ENCODE assay signal across 22 cellular contexts in the genomic region with DNA sequence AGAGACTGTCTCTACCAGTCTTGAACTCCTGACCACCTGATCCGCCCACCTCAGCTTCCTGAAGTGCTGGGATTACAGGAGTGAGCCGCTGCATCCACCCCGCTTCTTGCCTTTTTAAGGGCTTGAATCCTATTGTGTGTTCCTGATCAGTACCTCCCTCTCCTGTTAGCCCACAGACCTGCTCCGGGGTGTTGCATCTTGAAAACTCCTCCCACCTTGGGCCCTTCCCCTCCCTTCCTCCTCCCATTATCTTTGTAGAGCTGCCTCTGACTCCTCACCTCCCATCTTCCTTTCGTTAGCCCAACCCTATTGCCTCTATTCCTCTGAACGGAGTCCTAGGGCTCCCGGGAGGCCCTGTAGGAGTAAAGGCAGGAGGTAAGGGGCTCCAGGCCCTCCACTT. TPM values are rescaled to one million over a fixed set of nuclear protein-coding genes. Genes with fewer than 3 reads are reported as not detected.
DNase-seq lines count a peak whose midpoint lies in the region; ATAC-seq and TF ChIP-seq lines count a peak whose summit lies in the region.
"Had no signal": no experiment of that assay in that cellular context is flagged by ENCODE, and none has a peak within 500 bp of the region (broad histone marks: within the 10 kb centered on the region; RNA-seq: fewer than 3 reads in every experiment).

No MANE protein-coding gene starts in this region.

- H3K4ac ChIP-seq in H9 (ENCODE audit: low read depth, low read length) (no peak overlapping the region), mesendoderm (ENCODE audit: low read depth, low read length) (no peak overlapping the region)

- no peak overlapping the region for H2BK120ac ChIP-seq in H9 (ENCODE audit: low read depth, low read length, poor library complexity, severe bottlenecking)
- H2BK120ac ChIP-seq in mesendoderm (ENCODE audit: low read depth, low read length): no peak overlapping the region

- H3K9me3 ChIP-seq in H9 (ENCODE audit: control insufficient read depth, low read depth, low read length): peaks cover 6% of the 10 kb centered on the region
- H3K9me3 ChIP-seq: upper lobe of left lung had no signal

- peak overlapping the region; percentile 20; the same call in 1 of the 2 replicates for H3K14ac ChIP-seq in H9 (ENCODE audit: insufficient read depth, low read length)

- no peaks in the 10 kb centered on the region for H3K36me3 ChIP-seq in mesendoderm (ENCODE audit: control insufficient read depth, insufficient read depth, low read length)
- H3K36me3 ChIP-seq: heart right ventricle, upper lobe of left lung had no signal

- no peak overlapping the region for H4K8ac ChIP-seq in H9 (replicated peaks; ENCODE audit: insufficient read length, low read depth, low read length)
- no peak overlapping the region for H4K8ac ChIP-seq in mesendoderm (ENCODE audit: low read depth, low read length)

- no peak overlapping the region for H3K4me3 ChIP-seq in mesendoderm (ENCODE audit: low read length)
- H3K4me3 ChIP-seq: heart right ventricle, smooth muscle cell, upper lobe of left lung had no signal

- H3K23ac ChIP-seq in H9 (ENCODE audit: insufficient read length, low read depth, low read length) (no peak overlapping the region), mesendoderm (ENCODE audit: low read length) (no peak overlapping the region)

- H3K4me2 ChIP-seq in H9 (ENCODE audit: insufficient read depth, insufficient read length, low read length): no peak overlapping the region
- no peak overlapping the region for H3K4me2 ChIP-seq in mesendoderm (ENCODE audit: low read length)
- H3K4me2 ChIP-seq: smooth muscle cell had no signal

- CTCF ChIA-PET in activated CD8-positive, alpha-beta memory T cell treated with anti-CD3 and anti-CD28 coated beads, Interleukin-2, amount 10 ng/mL, durations not matched to agents 7 days and 5 days (lab: Charles Lee): no interaction called here

- peak; percentile 35; the same call in 1 of the 3 replicates for TF ChIP-seq CTCF in H9 (conservative IDR thresholded peaks at IDR 0.05)

- H3K36me3 Mint-ChIP-seq in H9 (ENCODE audit: insufficient read depth in 1 of 3, low read depth in 3 of 3): no peaks in the 10 kb centered on the region
- H3K36me3 Mint-ChIP-seq in activated naive CD8-positive, alpha-beta T cell treated with anti-CD3 and anti-CD28 coated beads, Interleukin-2, amount 10 ng/mL, durations not matched to agents 7 days and 5 days: peaks cover 7% of the 10 kb centered on the region
- peaks cover 2% of the 10 kb centered on the region for H3K36me3 Mint-ChIP-seq in activated CD8-positive, alpha-beta memory T cell treated with anti-CD3 and anti-CD28 coated beads, Interleukin-2, amount 10 ng/mL, durations not matched to agents 7 days and 5 days

- H3K18ac ChIP-seq in H9 (ENCODE audit: insufficient read length, low read depth, low read length): no peak overlapping the region
- no peak overlapping the region for H3K18ac ChIP-seq in mesendoderm (ENCODE audit: low read length)

- H3T11ph ChIP-seq in H9 (ENCODE audit: low read length): no peak overlapping the region

- H3K9ac ChIP-seq in H9 (ENCODE audit: extremely low read depth, insufficient read length, low read length): no peak overlapping the region
- no peak overlapping the region for H3K9ac ChIP-seq in mesendoderm (ENCODE audit: low read length)
- H3K9ac ChIP-seq: parathyroid adenoma had no signal

- peaks cover 6 to 19% of the 10 kb centered on the region in 2 experiments; a peak in 3 of 4 replicates for H3K4me1 Mint-ChIP-seq in H9
- H3K4me1 Mint-ChIP-seq in activated naive CD8-positive, alpha-beta T cell treated with anti-CD3 and anti-CD28 coated beads, Interleukin-2, amount 10 ng/mL, durations not matched to agents 7 days and 5 days: peaks cover 52% of the 10 kb centered on the region
- peaks cover 56% of the 10 kb centered on the region for H3K4me1 Mint-ChIP-seq in activated CD8-positive, alpha-beta memory T cell treated with anti-CD3 and anti-CD28 coated beads, Interleukin-2, amount 10 ng/mL, durations not matched to agents 7 days and 5 days

- POLR2A ChIA-PET in activated naive CD8-positive, alpha-beta T cell treated with anti-CD3 and anti-CD28 coated beads, Interleukin-2, amount 10 ng/mL, durations not matched to agents 7 days and 5 days (lab: Charles Lee): no interaction called here

- no peak overlapping the region for H2AFZ ChIP-seq in H9 (ENCODE audit: low read length)
- H2AFZ ChIP-seq: parathyroid adenoma had no signal

- no peaks in the 10 kb centered on the region for H3K23me2 ChIP-seq in H9 (ENCODE audit: insufficient read length, low read depth, low read length, poor library complexity, severe bottlenecking)

- no peak for ATAC-seq in activated naive CD8-positive, alpha-beta T cell treated with anti-CD3 and anti-CD28 coated beads, Interleukin-2, amount 10 ng/mL, durations not matched to agents 7 days and 5 days (ENCODE audit: low read depth)
- ATAC-seq in activated CD8-positive, alpha-beta memory T cell treated with anti-CD3 and anti-CD28 coated beads, Interleukin-2, amount 10 ng/mL, durations not matched to agents 7 days and 5 days: no peak
- ATAC-seq: esophagus mucosa, heart right ventricle, Right ventricle myocardium inferior had no signal

- H2BK20ac ChIP-seq in H9 (ENCODE audit: low read depth, low read length, poor library complexity, severe bottlenecking): no peak overlapping the region

- peaks cover 18% of the 10 kb centered on the region for H3K27me3 Mint-ChIP-seq in H9 (ENCODE audit: low read depth)
- no peaks in the 10 kb centered on the region for H3K27me3 Mint-ChIP-seq in activated naive CD8-positive, alpha-beta T cell treated with anti-CD3 and anti-CD28 coated beads, Interleukin-2, amount 10 ng/mL, durations not matched to agents 7 days and 5 days
- H3K27me3 Mint-ChIP-seq in activated CD8-positive, alpha-beta memory T cell treated with anti-CD3 and anti-CD28 coated beads, Interleukin-2, amount 10 ng/mL, durations not matched to agents 7 days and 5 days: peaks cover 5% of the 10 kb centered on the region

- H2BK5ac ChIP-seq in H9 (ENCODE audit: insufficient read length, low read length) (no peak overlapping the region), mesendoderm (ENCODE audit: low read length) (no peak overlapping the region)

- H2BK15ac ChIP-seq in H9 (ENCODE audit: low read depth, low read length) (no peak overlapping the region), mesendoderm (replicated peaks; ENCODE audit: low read depth) (no peak overlapping the region)

- H3K4me1 ChIP-seq in H9 (ENCODE audit: insufficient read depth, low read length): no peaks in the 10 kb centered on the region
- H3K4me1 ChIP-seq in mesendoderm (ENCODE audit: control insufficient read depth, low read depth, low read length): no peaks in the 10 kb centered on the region
- H3K4me1 ChIP-seq: parathyroid adenoma had no signal

- 0 out of 7 replicates have a peak overlapping the region, but pooled peaks of 1 of the 3 experiments have one; percentile 3 for H3K27ac Mint-ChIP-seq in H9
- H3K27ac Mint-ChIP-seq in activated naive CD8-positive, alpha-beta T cell treated with anti-CD3 and anti-CD28 coated beads, Interleukin-2, amount 10 ng/mL, durations not matched to agents 7 days and 5 days: peak overlapping the region; percentile 76
- H3K27ac Mint-ChIP-seq in activated CD8-positive, alpha-beta memory T cell treated with anti-CD3 and anti-CD28 coated beads, Interleukin-2, amount 10 ng/mL, durations not matched to agents 7 days and 5 days: no peak overlapping the region

- H3K9me3 Mint-ChIP-seq in H9: peaks cover 0 to 4% of the 10 kb centered on the region in 2 experiments; a peak in 1 of 5 replicates
- peaks cover 3% of the 10 kb centered on the region for H3K9me3 Mint-ChIP-seq in activated naive CD8-positive, alpha-beta T cell treated with anti-CD3 and anti-CD28 coated beads, Interleukin-2, amount 10 ng/mL, durations not matched to agents 7 days and 5 days
- H3K9me3 Mint-ChIP-seq in activated CD8-positive, alpha-beta memory T cell treated with anti-CD3 and anti-CD28 coated beads, Interleukin-2, amount 10 ng/mL, durations not matched to agents 7 days and 5 days (ENCODE audit: low read depth): no peaks in the 10 kb centered on the region

- H3K79me1 ChIP-seq in H9 (ENCODE audit: insufficient read depth, low read depth, low read length, poor library complexity, severe bottlenecking) (no peaks in the 10 kb centered on the region), mesendoderm (ENCODE audit: low read length) (no peaks in the 10 kb centered on the region)

- DNase-seq in NCI-H1436 (lab: John Stamatoyannopoulos, UW) (peak; percentile 12), NCI-H1436 treated with DMSO at 0.1 percent for 48 hours (lab: John Stamatoyannopoulos, UW) (no peak), H9 (peak; percentile 90), mesendoderm (peak; percentile 86), NCI-H345 treated with DMSO at 0.1 percent for 48 hours (lab: John Stamatoyannopoulos, UW; ENCODE audit: unreplicated experiment) (no peak), NCI-H748 (lab: John Stamatoyannopoulos, UW; ENCODE audit: unreplicated experiment) (no peak)
- DNase-seq in activated naive CD8-positive, alpha-beta T cell treated with anti-CD3 and anti-CD28 coated beads, Interleukin-2, amount 10 ng/mL, durations not matched to agents 7 days and 5 days: no peak
- DNase-seq in activated CD8-positive, alpha-beta memory T cell treated with anti-CD3 and anti-CD28 coated beads, Interleukin-2, amount 10 ng/mL, durations not matched to agents 7 days and 5 days: no peak
- DNase-seq: 8988T; activated CD4-positive, alpha-beta T cell treated with anti-CD3 and anti-CD28 coated beads, Interleukin-2, amount 50 U/mL, for 1 hour; dermis blood vessel endothelial cell; DMS79 treated with DMSO at 0.1 percent for 48 hours; heart right ventricle; NCI-H187 treated with DMSO at 0.1 percent for 48 hours; NCI-H526 treated with DMSO at 0.1 percent for 48 hours; stimulated activated naive CD4-positive, alpha-beta T cell treated with Interleukin-2 at 50 U/mL for 16 hours; upper lobe of left lung had no signal

- no peak overlapping the region for H3K4me3 Mint-ChIP-seq in H9
- peak overlapping the region; percentile 33 for H3K4me3 Mint-ChIP-seq in activated naive CD8-positive, alpha-beta T cell treated with anti-CD3 and anti-CD28 coated beads, Interleukin-2, amount 10 ng/mL, durations not matched to agents 7 days and 5 days
- H3K4me3 Mint-ChIP-seq in activated CD8-positive, alpha-beta memory T cell treated with anti-CD3 and anti-CD28 coated beads, Interleukin-2, amount 10 ng/mL, durations not matched to agents 7 days and 5 days: no peak overlapping the region

- no CpG with 5 or more reads among the region's 7 CpGs for WGBS in H9 (ENCODE audit: extremely low coverage, insufficient read length, low lambda C conversion rate)
- no CpG with 5 or more reads among the region's 7 CpGs for whole genome bisulfite sequencing in mesendoderm (ENCODE audit: extremely low coverage, insufficient coverage, low lambda C conversion rate)

- H3K79me2 ChIP-seq in H9 (ENCODE audit: insufficient read depth, low read length) (no peaks in the 10 kb centered on the region), mesendoderm (ENCODE audit: control insufficient read depth, insufficient read depth, low read length) (no peaks in the 10 kb centered on the region)
- H3K79me2 ChIP-seq: parathyroid adenoma had no signal

- H2BK12ac ChIP-seq in H9 (ENCODE audit: insufficient read length, low read depth, low read length): no peak overlapping the region

- H4K20me1 ChIP-seq in H9 (ENCODE audit: control insufficient read depth, insufficient read depth, insufficient read length): no peaks in the 10 kb centered on the region

- no peak overlapping the region for H2AK5ac ChIP-seq in H9 (ENCODE audit: insufficient read length, low read length)
- no peak overlapping the region for H2AK5ac ChIP-seq in mesendoderm (ENCODE audit: low read length)

- H3K56ac ChIP-seq in H9 (ENCODE audit: insufficient read length, low read depth, low read length) (no peak overlapping the region), mesendoderm (ENCODE audit: low read length) (no peak overlapping the region)

- H3K27me3 ChIP-seq in H9 (ENCODE audit: insufficient read depth, low read length) (no peaks in the 10 kb centered on the region), mesendoderm (ENCODE audit: insufficient read depth, low read length, poor library complexity) (no peaks in the 10 kb centered on the region)
- H3K27me3 ChIP-seq: heart right ventricle, upper lobe of left lung had no signal

- H4K5ac ChIP-seq in H9 (ENCODE audit: insufficient read length, low read depth, low read length) (no peak overlapping the region), mesendoderm (ENCODE audit: low read length) (no peak overlapping the region)

- H3K27ac ChIP-seq in H9 (ENCODE audit: insufficient read length, low read depth, low read length): no peak overlapping the region
- no peak overlapping the region for H3K27ac ChIP-seq in mesendoderm (ENCODE audit: low read depth, low read length)
- H3K27ac ChIP-seq: C4-2B, heart right ventricle, parathyroid adenoma, upper lobe of left lung had no signal

- H4K91ac ChIP-seq in H9 (ENCODE audit: insufficient read length, low read depth, low read length): no peak overlapping the region

RNA-seq across cellular contexts. Expression of a gene that starts 48.5 kb away (rescaled TPM):
- 13.7 and 14.3 TPM in 2 replicates for total RNA-seq in H9 (2021)
- total RNA-seq in activated naive CD8-positive, alpha-beta T cell treated with anti-CD3 and anti-CD28 coated beads, Interleukin-2, amount 10 ng/mL, durations not matched to agents 7 days and 5 days: 10 to 100 TPM in 1 of 2 experiments, 1 to 10 TPM in 1; 8.1 to 10.9 TPM
- polyA plus RNA-seq in mesendoderm (2013, experiment 1 of 2): 12.8 TPM
- 13.7 TPM for polyA plus RNA-seq in mesendoderm (2013, experiment 2 of 2)
- 10 to 100 TPM in 1 of 2 experiments, 1 to 10 TPM in 1; 6.3 to 10.9 TPM for total RNA-seq in activated CD8-positive, alpha-beta memory T cell treated with anti-CD3 and anti-CD28 coated beads, Interleukin-2, amount 10 ng/mL, durations not matched to agents 7 days and 5 days

Comparison
In these comparisons a context has a peak if more than half of its experiments do, and no peak if none do; other contexts are left out.
1. DNase-seq: peak in NCI-H1436 (single experiment), H9 (single experiment) and mesendoderm (single experiment); none in NCI-H1436 treated with DMSO at 0.1 percent for 48 hours (single experiment), activated naive CD8-positive, alpha-beta T cell treated with anti-CD3 and anti-CD28 coated beads, Interleukin-2, amount 10 ng/mL, durations not matched to agents 7 days and 5 days (single experiment), activated CD8-positive, alpha-beta memory T cell treated with anti-CD3 and anti-CD28 coated beads, Interleukin-2, amount 10 ng/mL, durations not matched to agents 7 days and 5 days (single experiment), NCI-H345 treated with DMSO at 0.1 percent for 48 hours (single experiment) and NCI-H748 (single experiment).